1 cellular context compared by ENCODE assay signal in the genomic region with DNA sequence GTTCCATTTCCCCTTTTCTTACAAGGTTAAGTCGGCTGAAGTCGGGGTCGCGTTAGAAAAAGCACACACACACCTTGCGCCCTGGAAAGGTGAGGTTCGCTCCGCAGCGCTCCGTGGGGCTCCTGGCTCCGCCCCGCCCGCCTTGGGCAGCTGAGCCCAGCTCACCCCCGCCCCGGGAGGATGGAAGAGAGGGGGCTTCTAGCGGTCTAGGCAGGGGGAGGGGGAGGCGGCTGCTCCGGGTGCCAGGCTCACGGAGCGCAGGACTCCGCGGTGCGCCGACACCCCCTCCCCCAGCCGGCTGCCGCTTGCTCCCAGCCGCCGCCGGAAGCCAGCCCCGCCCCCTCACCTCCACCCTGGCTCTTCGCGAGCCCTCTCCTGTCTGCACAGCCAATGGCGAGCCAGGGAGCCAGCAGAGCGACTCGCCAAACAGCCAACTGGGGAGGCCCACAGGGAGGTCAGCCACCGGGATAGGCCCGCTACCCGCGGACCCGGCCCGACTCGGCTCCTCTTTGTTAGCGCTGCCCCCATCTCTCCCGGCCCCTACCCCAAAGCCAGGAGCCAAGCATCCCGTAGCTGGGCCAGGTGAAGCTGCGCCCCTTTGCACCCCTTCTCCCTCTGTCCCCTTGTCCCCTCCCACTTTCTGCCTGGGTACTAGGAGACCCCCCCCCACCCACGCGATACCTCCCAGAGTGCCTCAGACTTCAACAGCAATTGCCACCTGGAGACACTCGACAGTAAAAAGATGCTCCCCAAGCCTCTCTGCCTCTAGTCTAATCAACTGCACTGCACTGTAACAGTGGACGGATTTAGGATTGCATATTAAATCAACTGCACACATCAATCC.
TF ChIP-seq lines count a peak whose summit lies in the region.

No MANE protein-coding gene starts in this region.

TF ChIP-seq in K562, 482 proteins besides CTCF, POLR2A, EP300 and RAD21 (continued from another document and continues in another):
- TF ChIP-seq, protein P1, sequence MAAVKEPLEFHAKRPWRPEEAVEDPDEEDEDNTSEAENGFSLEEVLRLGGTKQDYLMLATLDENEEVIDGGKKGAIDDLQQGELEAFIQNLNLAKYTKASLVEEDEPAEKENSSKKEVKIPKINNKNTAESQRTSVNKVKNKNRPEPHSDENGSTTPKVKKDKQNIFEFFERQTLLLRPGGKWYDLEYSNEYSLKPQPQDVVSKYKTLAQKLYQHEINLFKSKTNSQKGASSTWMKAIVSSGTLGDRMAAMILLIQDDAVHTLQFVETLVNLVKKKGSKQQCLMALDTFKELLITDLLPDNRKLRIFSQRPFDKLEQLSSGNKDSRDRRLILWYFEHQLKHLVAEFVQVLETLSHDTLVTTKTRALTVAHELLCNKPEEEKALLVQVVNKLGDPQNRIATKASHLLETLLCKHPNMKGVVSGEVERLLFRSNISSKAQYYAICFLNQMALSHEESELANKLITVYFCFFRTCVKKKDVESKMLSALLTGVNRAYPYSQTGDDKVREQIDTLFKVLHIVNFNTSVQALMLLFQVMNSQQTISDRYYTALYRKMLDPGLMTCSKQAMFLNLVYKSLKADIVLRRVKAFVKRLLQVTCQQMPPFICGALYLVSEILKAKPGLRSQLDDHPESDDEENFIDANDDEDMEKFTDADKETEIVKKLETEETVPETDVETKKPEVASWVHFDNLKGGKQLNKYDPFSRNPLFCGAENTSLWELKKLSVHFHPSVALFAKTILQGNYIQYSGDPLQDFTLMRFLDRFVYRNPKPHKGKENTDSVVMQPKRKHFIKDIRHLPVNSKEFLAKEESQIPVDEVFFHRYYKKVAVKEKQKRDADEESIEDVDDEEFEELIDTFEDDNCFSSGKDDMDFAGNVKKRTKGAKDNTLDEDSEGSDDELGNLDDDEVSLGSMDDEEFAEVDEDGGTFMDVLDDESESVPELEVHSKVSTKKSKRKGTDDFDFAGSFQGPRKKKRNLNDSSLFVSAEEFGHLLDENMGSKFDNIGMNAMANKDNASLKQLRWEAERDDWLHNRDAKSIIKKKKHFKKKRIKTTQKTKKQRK (IDR thresholded peaks at IDR 0.05; ENCODE audit: borderline replicate concordance, low read depth, low read length) = peak; percentile 28; the same call in 1 of the 2 replicates
- TF ChIP-seq SMAD3 (CRISPR knock-in tag; conservative IDR thresholded peaks at IDR 0.05) = no peak
- no peak for TF ChIP-seq ZNF184 (CRISPR knock-in tag; IDR thresholded peaks at IDR 0.05)
- TF ChIP-seq ZNF274 (IDR thresholded peaks at IDR 0.05; ENCODE audit: borderline replicate concordance, low read depth, low read length) = no peak
- TF ChIP-seq, protein P2, sequence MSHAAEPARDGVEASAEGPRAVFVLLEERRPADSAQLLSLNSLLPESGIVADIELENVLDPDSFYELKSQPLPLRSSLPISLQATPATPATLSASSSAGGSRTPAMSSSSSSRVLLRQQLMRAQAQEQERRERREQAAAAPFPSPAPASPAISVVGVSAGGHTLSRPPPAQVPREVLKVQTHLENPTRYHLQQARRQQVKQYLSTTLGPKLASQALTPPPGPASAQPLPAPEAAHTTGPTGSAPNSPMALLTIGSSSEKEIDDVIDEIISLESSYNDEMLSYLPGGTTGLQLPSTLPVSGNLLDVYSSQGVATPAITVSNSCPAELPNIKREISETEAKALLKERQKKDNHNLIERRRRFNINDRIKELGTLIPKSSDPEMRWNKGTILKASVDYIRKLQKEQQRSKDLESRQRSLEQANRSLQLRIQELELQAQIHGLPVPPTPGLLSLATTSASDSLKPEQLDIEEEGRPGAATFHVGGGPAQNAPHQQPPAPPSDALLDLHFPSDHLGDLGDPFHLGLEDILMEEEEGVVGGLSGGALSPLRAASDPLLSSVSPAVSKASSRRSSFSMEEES (CRISPR knock-in tag; IDR thresholded peaks at IDR 0.05) = no peak
- no peak for TF ChIP-seq RBM15 (IDR thresholded peaks at IDR 0.05; ENCODE audit: insufficient read depth, low read length)
- no peak; the same call in 1 of the 2 replicates for TF ChIP-seq SIN3B (IDR thresholded peaks at IDR 0.05; ENCODE audit: low read depth)
- TF ChIP-seq TRIM24 (IDR thresholded peaks at IDR 0.05) = no peak
- peak; percentile 39 for TF ChIP-seq BCOR (IDR thresholded peaks at IDR 0.05)
- TF ChIP-seq MAFK (IDR thresholded peaks at IDR 0.05; ENCODE audit: low read length) = no peak
- no peak for TF ChIP-seq CAMTA2 (CRISPR knock-in tag; conservative IDR thresholded peaks at IDR 0.05)
- TF ChIP-seq ILK (tag; IDR thresholded peaks at IDR 0.05; ENCODE audit: borderline replicate concordance, low read depth) = no peak
- TF ChIP-seq ZEB2 (IDR thresholded peaks at IDR 0.05) = peak; percentile 89
- TF ChIP-seq NR1H2 (CRISPR knock-in tag; IDR thresholded peaks at IDR 0.05) = no peak
- TF ChIP-seq RBBP5 (IDR thresholded peaks at IDR 0.05; ENCODE audit: borderline replicate concordance, insufficient read depth, low read length, poor library complexity, severe bottlenecking) = peak; percentile 86
- TF ChIP-seq, protein P3, sequence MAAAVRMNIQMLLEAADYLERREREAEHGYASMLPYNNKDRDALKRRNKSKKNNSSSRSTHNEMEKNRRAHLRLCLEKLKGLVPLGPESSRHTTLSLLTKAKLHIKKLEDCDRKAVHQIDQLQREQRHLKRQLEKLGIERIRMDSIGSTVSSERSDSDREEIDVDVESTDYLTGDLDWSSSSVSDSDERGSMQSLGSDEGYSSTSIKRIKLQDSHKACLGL (CRISPR knock-in tag; IDR thresholded peaks at IDR 0.05; ENCODE audit: borderline replicate concordance, poor library complexity, severe bottlenecking) = no peak
- TF ChIP-seq NELFE (IDR thresholded peaks at IDR 0.05; ENCODE audit: insufficient read depth, insufficient read length) = no peak
- TF ChIP-seq PPARD (CRISPR knock-in tag; IDR thresholded peaks at IDR 0.05) = no peak
- peak; percentile 74 for TF ChIP-seq RBM22 (IDR thresholded peaks at IDR 0.05; ENCODE audit: low read depth, low read length, poor library complexity, severe bottlenecking)
- TF ChIP-seq ELF1 (tag; IDR thresholded peaks at IDR 0.05) = peak; percentile 33; the same call in 1 of the 2 replicates
- no peak for TF ChIP-seq MED1 (CRISPR knock-in tag; IDR thresholded peaks at IDR 0.05; ENCODE audit: borderline replicate concordance)
- no peak for TF ChIP-seq ZNF431 (CRISPR knock-in tag; IDR thresholded peaks at IDR 0.05)
- no peak for TF ChIP-seq ZNF140 (CRISPR knock-in tag; IDR thresholded peaks at IDR 0.05)
- TF ChIP-seq, protein P4, sequence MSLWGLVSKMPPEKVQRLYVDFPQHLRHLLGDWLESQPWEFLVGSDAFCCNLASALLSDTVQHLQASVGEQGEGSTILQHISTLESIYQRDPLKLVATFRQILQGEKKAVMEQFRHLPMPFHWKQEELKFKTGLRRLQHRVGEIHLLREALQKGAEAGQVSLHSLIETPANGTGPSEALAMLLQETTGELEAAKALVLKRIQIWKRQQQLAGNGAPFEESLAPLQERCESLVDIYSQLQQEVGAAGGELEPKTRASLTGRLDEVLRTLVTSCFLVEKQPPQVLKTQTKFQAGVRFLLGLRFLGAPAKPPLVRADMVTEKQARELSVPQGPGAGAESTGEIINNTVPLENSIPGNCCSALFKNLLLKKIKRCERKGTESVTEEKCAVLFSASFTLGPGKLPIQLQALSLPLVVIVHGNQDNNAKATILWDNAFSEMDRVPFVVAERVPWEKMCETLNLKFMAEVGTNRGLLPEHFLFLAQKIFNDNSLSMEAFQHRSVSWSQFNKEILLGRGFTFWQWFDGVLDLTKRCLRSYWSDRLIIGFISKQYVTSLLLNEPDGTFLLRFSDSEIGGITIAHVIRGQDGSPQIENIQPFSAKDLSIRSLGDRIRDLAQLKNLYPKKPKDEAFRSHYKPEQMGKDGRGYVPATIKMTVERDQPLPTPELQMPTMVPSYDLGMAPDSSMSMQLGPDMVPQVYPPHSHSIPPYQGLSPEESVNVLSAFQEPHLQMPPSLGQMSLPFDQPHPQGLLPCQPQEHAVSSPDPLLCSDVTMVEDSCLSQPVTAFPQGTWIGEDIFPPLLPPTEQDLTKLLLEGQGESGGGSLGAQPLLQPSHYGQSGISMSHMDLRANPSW (CRISPR knock-in tag; IDR thresholded peaks at IDR 0.05) = no peak
- no peak for TF ChIP-seq FUS (optimal IDR thresholded peaks at IDR 0.05; ENCODE audit: low read depth, low read length)
- TF ChIP-seq, protein P5, sequence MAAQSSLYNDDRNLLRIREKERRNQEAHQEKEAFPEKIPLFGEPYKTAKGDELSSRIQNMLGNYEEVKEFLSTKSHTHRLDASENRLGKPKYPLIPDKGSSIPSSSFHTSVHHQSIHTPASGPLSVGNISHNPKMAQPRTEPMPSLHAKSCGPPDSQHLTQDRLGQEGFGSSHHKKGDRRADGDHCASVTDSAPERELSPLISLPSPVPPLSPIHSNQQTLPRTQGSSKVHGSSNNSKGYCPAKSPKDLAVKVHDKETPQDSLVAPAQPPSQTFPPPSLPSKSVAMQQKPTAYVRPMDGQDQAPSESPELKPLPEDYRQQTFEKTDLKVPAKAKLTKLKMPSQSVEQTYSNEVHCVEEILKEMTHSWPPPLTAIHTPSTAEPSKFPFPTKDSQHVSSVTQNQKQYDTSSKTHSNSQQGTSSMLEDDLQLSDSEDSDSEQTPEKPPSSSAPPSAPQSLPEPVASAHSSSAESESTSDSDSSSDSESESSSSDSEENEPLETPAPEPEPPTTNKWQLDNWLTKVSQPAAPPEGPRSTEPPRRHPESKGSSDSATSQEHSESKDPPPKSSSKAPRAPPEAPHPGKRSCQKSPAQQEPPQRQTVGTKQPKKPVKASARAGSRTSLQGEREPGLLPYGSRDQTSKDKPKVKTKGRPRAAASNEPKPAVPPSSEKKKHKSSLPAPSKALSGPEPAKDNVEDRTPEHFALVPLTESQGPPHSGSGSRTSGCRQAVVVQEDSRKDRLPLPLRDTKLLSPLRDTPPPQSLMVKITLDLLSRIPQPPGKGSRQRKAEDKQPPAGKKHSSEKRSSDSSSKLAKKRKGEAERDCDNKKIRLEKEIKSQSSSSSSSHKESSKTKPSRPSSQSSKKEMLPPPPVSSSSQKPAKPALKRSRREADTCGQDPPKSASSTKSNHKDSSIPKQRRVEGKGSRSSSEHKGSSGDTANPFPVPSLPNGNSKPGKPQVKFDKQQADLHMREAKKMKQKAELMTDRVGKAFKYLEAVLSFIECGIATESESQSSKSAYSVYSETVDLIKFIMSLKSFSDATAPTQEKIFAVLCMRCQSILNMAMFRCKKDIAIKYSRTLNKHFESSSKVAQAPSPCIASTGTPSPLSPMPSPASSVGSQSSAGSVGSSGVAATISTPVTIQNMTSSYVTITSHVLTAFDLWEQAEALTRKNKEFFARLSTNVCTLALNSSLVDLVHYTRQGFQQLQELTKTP (IDR thresholded peaks at IDR 0.05; ENCODE audit: low read depth in 1 of 2, partially characterized antibody in 2 of 2) = peak in 1 of 2 experiments; percentile 56
- TF ChIP-seq ZNF584 (CRISPR knock-in tag; IDR thresholded peaks at IDR 0.05; ENCODE audit: low read depth) = no peak
- TF ChIP-seq, protein P6, sequence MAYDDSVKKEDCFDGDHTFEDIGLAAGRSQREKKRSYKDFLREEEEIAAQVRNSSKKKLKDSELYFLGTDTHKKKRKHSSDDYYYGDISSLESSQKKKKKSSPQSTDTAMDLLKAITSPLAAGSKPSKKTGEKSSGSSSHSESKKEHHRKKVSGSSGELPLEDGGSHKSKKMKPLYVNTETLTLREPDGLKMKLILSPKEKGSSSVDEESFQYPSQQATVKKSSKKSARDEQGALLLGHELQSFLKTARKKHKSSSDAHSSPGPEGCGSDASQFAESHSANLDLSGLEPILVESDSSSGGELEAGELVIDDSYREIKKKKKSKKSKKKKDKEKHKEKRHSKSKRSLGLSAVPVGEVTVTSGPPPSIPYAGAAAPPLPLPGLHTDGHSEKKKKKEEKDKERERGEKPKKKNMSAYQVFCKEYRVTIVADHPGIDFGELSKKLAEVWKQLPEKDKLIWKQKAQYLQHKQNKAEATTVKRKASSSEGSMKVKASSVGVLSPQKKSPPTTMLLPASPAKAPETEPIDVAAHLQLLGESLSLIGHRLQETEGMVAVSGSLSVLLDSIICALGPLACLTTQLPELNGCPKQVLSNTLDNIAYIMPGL (CRISPR knock-in tag; IDR thresholded peaks at IDR 0.05) = no peak
- no peak for TF ChIP-seq KLF6 (CRISPR knock-in tag; IDR thresholded peaks at IDR 0.05; ENCODE audit: borderline replicate concordance)
- TF ChIP-seq, protein P7, sequence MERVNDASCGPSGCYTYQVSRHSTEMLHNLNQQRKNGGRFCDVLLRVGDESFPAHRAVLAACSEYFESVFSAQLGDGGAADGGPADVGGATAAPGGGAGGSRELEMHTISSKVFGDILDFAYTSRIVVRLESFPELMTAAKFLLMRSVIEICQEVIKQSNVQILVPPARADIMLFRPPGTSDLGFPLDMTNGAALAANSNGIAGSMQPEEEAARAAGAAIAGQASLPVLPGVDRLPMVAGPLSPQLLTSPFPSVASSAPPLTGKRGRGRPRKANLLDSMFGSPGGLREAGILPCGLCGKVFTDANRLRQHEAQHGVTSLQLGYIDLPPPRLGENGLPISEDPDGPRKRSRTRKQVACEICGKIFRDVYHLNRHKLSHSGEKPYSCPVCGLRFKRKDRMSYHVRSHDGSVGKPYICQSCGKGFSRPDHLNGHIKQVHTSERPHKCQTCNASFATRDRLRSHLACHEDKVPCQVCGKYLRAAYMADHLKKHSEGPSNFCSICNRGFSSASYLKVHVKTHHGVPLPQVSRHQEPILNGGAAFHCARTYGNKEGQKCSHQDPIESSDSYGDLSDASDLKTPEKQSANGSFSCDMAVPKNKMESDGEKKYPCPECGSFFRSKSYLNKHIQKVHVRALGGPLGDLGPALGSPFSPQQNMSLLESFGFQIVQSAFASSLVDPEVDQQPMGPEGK (CRISPR knock-in tag; IDR thresholded peaks at IDR 0.05; ENCODE audit: borderline replicate concordance) = no peak
- TF ChIP-seq ETV5 (CRISPR knock-in tag; IDR thresholded peaks at IDR 0.05; ENCODE audit: low read depth) = peak; percentile 46; the same call in 1 of the 2 replicates
- TF ChIP-seq ZNF324 (CRISPR knock-in tag; IDR thresholded peaks at IDR 0.05) = no peak
- no peak for TF ChIP-seq BACH1 (tag; IDR thresholded peaks at IDR 0.05)
- TF ChIP-seq, protein P8, sequence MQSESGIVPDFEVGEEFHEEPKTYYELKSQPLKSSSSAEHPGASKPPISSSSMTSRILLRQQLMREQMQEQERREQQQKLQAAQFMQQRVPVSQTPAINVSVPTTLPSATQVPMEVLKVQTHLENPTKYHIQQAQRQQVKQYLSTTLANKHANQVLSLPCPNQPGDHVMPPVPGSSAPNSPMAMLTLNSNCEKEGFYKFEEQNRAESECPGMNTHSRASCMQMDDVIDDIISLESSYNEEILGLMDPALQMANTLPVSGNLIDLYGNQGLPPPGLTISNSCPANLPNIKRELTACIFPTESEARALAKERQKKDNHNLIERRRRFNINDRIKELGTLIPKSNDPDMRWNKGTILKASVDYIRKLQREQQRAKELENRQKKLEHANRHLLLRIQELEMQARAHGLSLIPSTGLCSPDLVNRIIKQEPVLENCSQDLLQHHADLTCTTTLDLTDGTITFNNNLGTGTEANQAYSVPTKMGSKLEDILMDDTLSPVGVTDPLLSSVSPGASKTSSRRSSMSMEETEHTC (IDR thresholded peaks at IDR 0.05) = peak; percentile 85
- no peak for TF ChIP-seq SIX5 (IDR thresholded peaks at IDR 0.05; ENCODE audit: borderline replicate concordance in 1 of 2, insufficient read depth in 1 of 2, low read depth in 1 of 2, low read length in 2 of 2)
- no peak for TF ChIP-seq ZNF76 (CRISPR knock-in tag; IDR thresholded peaks at IDR 0.05; ENCODE audit: borderline replicate concordance)
- peak; percentile 75 for TF ChIP-seq SMAD4 (CRISPR knock-in tag; conservative IDR thresholded peaks at IDR 0.05)
- peak; percentile 90 for TF ChIP-seq GABPB1 (CRISPR knock-in tag; IDR thresholded peaks at IDR 0.05)
